Comparison of ENCODE assay signal across 13 cellular contexts in the genomic region with DNA sequence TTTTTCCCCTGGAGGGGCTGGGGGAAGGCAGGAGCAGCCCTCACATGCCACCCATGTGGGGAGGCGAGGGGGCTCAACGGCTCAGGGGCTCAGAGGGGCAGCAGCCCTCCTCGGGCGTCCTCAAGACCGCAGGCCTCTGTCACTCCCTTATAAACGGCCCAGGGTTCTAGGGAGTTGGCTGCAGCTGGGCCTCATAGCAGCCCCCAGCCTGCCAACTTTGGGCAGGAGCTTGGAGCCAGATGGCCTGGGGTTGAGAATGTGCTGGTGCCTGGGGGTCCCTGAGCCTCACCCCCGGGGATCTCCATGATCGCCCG. TPM values are rescaled to one million over a fixed set of nuclear protein-coding genes. Genes with fewer than 3 reads are reported as not detected.
DNase-seq lines count a peak whose midpoint lies in the region; ATAC-seq and TF ChIP-seq lines count a peak whose summit lies in the region.
"Had no signal": no experiment of that assay in that cellular context is flagged by ENCODE, and none has a peak within 500 bp of the region (broad histone marks: within the 10 kb centered on the region; RNA-seq: fewer than 3 reads in every experiment).

No MANE protein-coding gene starts in this region.

- H3K36me3 ChIP-seq in left lung (no peaks in the 10 kb centered on the region), skeletal muscle satellite cell (ENCODE audit: insufficient read depth, low read length) (no peaks in the 10 kb centered on the region)

- no peaks in the 10 kb centered on the region for H3K27me3 Mint-ChIP-seq in chondrocyte (ENCODE audit: low read depth)
- H3K27me3 Mint-ChIP-seq: activated naive CD4-positive, alpha-beta T cell treated with anti-CD3 and anti-CD28 coated beads, Interleukin-2, amount 50 U/mL, for 24 hours had no signal

- no peaks in the 10 kb centered on the region for H3K36me3 Mint-ChIP-seq in chondrocyte (ENCODE audit: low read depth)
- H3K36me3 Mint-ChIP-seq: activated naive CD4-positive, alpha-beta T cell treated with anti-CD3 and anti-CD28 coated beads, Interleukin-2, amount 50 U/mL, for 24 hours had no signal

- peaks cover 0 to 13% of the 10 kb centered on the region in 2 donors for H3K4me1 ChIP-seq in left lung
- peaks cover 15% of the 10 kb centered on the region for H3K4me1 ChIP-seq in skeletal muscle satellite cell (ENCODE audit: control insufficient read depth, insufficient read depth, low read length)

- TF ChIP-seq CTCF in HL-60 (IDR thresholded peaks at IDR 0.05; ENCODE audit: insufficient read depth, low read length) (no peak), chondrocyte (IDR thresholded peaks at IDR 0.05) (no peak), left lung (IDR thresholded peaks at IDR 0.05) (no peak)

- ATAC-seq in left lung (no peak), HG02970 (IDR thresholded peaks at IDR 0.05; ENCODE audit: low FRiP score, unreplicated experiment) (no peak)

- H3K4me3 ChIP-seq in HL-60 (replicated peaks; ENCODE audit: insufficient read depth, low read length) (no peak overlapping the region), left lung (no peak overlapping the region), skeletal muscle satellite cell (ENCODE audit: low read length) (no peak overlapping the region)

- H3K27ac ChIP-seq in HL-60 (replicated peaks) = peak overlapping the region; percentile 12
- H3K27ac ChIP-seq in left lung = peak overlapping the region; percentile 30 to 39

- H3K9me3 ChIP-seq in left lung (peaks cover 0 to 3% of the 10 kb centered on the region in 2 donors), skeletal muscle satellite cell (replicated peaks; ENCODE audit: low read length) (no peaks in the 10 kb centered on the region)

- H3K9me3 Mint-ChIP-seq in chondrocyte (ENCODE audit: low read depth) = peaks cover 4% of the 10 kb centered on the region
- H3K9me3 Mint-ChIP-seq: activated naive CD4-positive, alpha-beta T cell treated with anti-CD3 and anti-CD28 coated beads, Interleukin-2, amount 50 U/mL, for 24 hours had no signal

- no peak overlapping the region for H3K4me2 ChIP-seq in skeletal muscle satellite cell (ENCODE audit: low read length)

- peaks cover 21% of the 10 kb centered on the region for H3K4me1 Mint-ChIP-seq in chondrocyte (ENCODE audit: low read depth)
- H3K4me1 Mint-ChIP-seq: activated naive CD4-positive, alpha-beta T cell treated with anti-CD3 and anti-CD28 coated beads, Interleukin-2, amount 50 U/mL, for 24 hours had no signal

- no peaks in the 10 kb centered on the region for H3K27me3 ChIP-seq in HL-60 (ENCODE audit: insufficient read depth, poor library complexity, severe bottlenecking)
- H3K27me3 ChIP-seq in left lung = no peaks in the 10 kb centered on the region
- peaks cover 9% of the 10 kb centered on the region for H3K27me3 ChIP-seq in skeletal muscle satellite cell (ENCODE audit: control insufficient read depth, insufficient read depth, low read length)

- DNase-seq in HL-60 (ENCODE audit: low read depth in 1 of 2, low spot score in 1 of 2) (no peak), chondrocyte (ENCODE audit: low spot score) (peak; percentile 39), left lung (peak in 1 of 2 donors; percentile 42), erythroblast (lab: John Stamatoyannopoulos, UW) (no peak), RKO (ENCODE audit: low spot score) (no peak)
- no peak for DNase-seq in stimulated activated CD4-positive, alpha-beta T cell treated with anti-CD3 and anti-CD28 coated beads, Interleukin-2, amount 100 ng/mL, for 48 hours
- DNase-seq: cortex of kidney, NCI-H2081 treated with DMSO at 0.1 percent for 48 hours had no signal

- H3K4me3 Mint-ChIP-seq in chondrocyte (ENCODE audit: unreplicated experiment) = no peak overlapping the region
- H3K4me3 Mint-ChIP-seq: activated naive CD4-positive, alpha-beta T cell treated with anti-CD3 and anti-CD28 coated beads, Interleukin-2, amount 50 U/mL, for 24 hours; T-helper 1 cell treated with Interleukin-12 subunit alpha and Interleukin-12 subunit beta and Interleukin-4 antibody, amounts not matched to agents 30 μg/mL and 1 μg/mL, for 36 hours had no signal

- intact Hi-C loops in left lung (cut with DNase I) = no loop called here

- TF ChIP-seq POLR2A in erythroblast (IDR thresholded peaks at IDR 0.05; ENCODE audit: low read length) = no peak

- peak overlapping the region; percentile 90 for H3K27ac Mint-ChIP-seq in chondrocyte (ENCODE audit: unreplicated experiment)
- H3K27ac Mint-ChIP-seq: activated naive CD4-positive, alpha-beta T cell treated with anti-CD3 and anti-CD28 coated beads, Interleukin-2, amount 50 U/mL, for 24 hours; T-helper 1 cell treated with Interleukin-12 subunit alpha and Interleukin-12 subunit beta and Interleukin-4 antibody, amounts not matched to agents 30 μg/mL and 1 μg/mL, for 36 hours had no signal

- peak overlapping the region; percentile 35 for H3K9ac ChIP-seq in skeletal muscle satellite cell (ENCODE audit: low read depth, low read length)

RNA-seq across cellular contexts. Expression of a gene that starts 51.0 kb away (rescaled TPM):
- total RNA-seq in chondrocyte = 27.7 to 40.8 TPM (median 32.9 TPM) in 3 replicates
- total RNA-seq in left lung = 100 to 1,000 TPM; 105 to 106 TPM
- total RNA-seq in skeletal muscle satellite cell (2012; rRNA removed) = not detected in 2 replicates
- total RNA-seq: lung microvascular endothelial cell had no signal
